8 cellular contexts compared by ENCODE assay signal in the genomic region with DNA sequence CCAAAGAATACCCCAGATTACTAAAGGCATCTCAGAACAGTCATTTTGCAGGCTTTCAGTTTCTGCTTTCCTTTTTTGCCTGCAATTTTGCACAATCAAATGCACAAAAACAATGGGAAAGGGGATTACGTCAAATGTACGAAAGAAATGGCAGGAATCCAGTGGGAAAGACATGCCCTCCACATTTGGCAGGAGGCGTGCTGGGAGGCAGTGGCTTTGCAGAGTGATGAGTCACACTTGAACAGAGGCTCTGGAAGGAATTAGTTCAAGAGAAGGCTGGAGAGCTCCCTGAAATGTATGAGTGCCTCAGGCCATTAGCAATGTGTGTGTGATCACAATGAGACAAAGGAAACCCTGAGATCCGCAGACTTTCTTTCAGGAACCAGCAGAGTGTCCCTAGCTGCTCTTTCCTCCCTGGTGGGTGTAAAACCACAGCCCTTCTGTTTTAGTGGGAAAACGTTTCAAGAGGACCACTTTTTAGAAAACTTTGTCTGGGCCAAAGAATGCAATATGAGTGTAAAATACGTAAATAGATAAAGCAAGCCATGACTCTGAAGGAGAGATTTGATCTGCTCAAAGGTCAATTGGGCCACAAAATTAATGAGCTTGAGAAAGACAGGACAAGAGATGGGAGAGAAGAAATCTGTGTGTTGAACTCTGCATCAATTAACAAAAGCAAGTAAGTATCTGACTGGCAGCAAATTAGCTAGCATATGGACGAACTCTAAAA.
DNase-seq lines count a peak whose midpoint lies in the region; ATAC-seq, FAIRE-seq and TF ChIP-seq lines count a peak whose summit lies in the region.

No MANE protein-coding gene starts in this region.

- no peak overlapping the region for H3K27ac Mint-ChIP-seq in naive thymus-derived CD8-positive, alpha-beta T cell
- no peak overlapping the region for H3K27ac Mint-ChIP-seq in activated CD4-positive, alpha-beta memory T cell treated with anti-CD3 and anti-CD28 coated beads, Interleukin-2, amount 10 ng/mL, durations not matched to agents 7 days and 5 days

- no peak for TF ChIP-seq RAD21 in GM12878 (IDR thresholded peaks at IDR 0.05; ENCODE audit: insufficient read depth, low read depth, low read length)

- no peak overlapping the region for H3K4me3 Mint-ChIP-seq in naive thymus-derived CD8-positive, alpha-beta T cell
- H3K4me3 Mint-ChIP-seq in activated CD4-positive, alpha-beta memory T cell treated with anti-CD3 and anti-CD28 coated beads, Interleukin-2, amount 10 ng/mL, durations not matched to agents 7 days and 5 days, result no peak overlapping the region

- no peaks in the 10 kb centered on the region for H4K20me1 ChIP-seq in GM12878 (ENCODE audit: control insufficient read depth, insufficient read depth)

- no peak for TF ChIP-seq EP300 in GM12878 (IDR thresholded peaks at IDR 0.05; ENCODE audit: borderline replicate concordance in 1 of 2, control insufficient read depth in 1 of 2, low read depth in 2 of 2, low read length in 2 of 2)

- no peaks in the 10 kb centered on the region for H3K9me3 ChIP-seq in GM12878 (replicated peaks; ENCODE audit: control insufficient read depth, insufficient read depth, low read length)

- intact Hi-C loops in GM12878 (cut with micrococcal nuclease; ENCODE audit: unreplicated experiment), result loop anchor here (5.0 kb wide), 1 partner anchor 71 kb away; no protein-coding TSS in a partner anchor

- H3K27me3 ChIP-seq in GM12878 (replicated peaks in 1 of 2; ENCODE audit: control insufficient read depth in 2 of 2, insufficient read depth in 2 of 2, low read length in 1 of 2), result no peaks in the 10 kb centered on the region

- no peak overlapping the region for H3K4me2 ChIP-seq in GM12878 (ENCODE audit: control insufficient read depth, insufficient read depth)

- peaks cover 0 to 11% (median 0%) of the 10 kb centered on the region in 9 donors for H3K9me3 Mint-ChIP-seq in naive thymus-derived CD8-positive, alpha-beta T cell
- no peaks in the 10 kb centered on the region for H3K9me3 Mint-ChIP-seq in activated CD4-positive, alpha-beta memory T cell treated with anti-CD3 and anti-CD28 coated beads, Interleukin-2, amount 10 ng/mL, durations not matched to agents 7 days and 5 days

- POLR2A ChIA-PET in GM12878 (lab: Charles Lee), result interaction anchor here (1.2 kb wide), 1 partner anchor 16 kb away, joined by 3 read pairs; no protein-coding TSS in a partner anchor
- POLR2A ChIA-PET in naive thymus-derived CD8-positive, alpha-beta T cell (lab: Charles Lee), result no interaction called here
- POLR2A ChIA-PET in activated CD4-positive, alpha-beta memory T cell treated with anti-CD3 and anti-CD28 coated beads, Interleukin-2, amount 10 ng/mL, durations not matched to agents 7 days and 5 days (lab: Charles Lee), result no interaction called here

- no peak for TF ChIP-seq CTCF in GM12878 (IDR thresholded peaks at IDR 0.05 in 2 of 3, conservative IDR thresholded peaks at IDR 0.05 in 1 of 3; ENCODE audit: control insufficient read depth in 2 of 3, extremely low read depth in 1 of 3, insufficient read depth in 1 of 3, low read depth in 3 of 3, low read length in 3 of 3)

- RAD21 ChIA-PET in GM12878 (lab: Charles Lee; ENCODE audit: unreplicated experiment), result interaction anchor here (1.0 to 2.4 kb wide), 2 partner anchors 297 kb away, joined by 3 to 10 read pairs; no protein-coding TSS in a partner anchor

- in situ Hi-C loops in Caki2 (cut with HindIII; ENCODE audit: low pct_unique_long_range_greater_than_20kb, low sequenced_read_pairs), result no loop called here
- in situ Hi-C loops in GM12878 (cut with MboI), result no loop called here

- no peak for TF ChIP-seq POLR2A in GM12878 (IDR thresholded peaks at IDR 0.05; ENCODE audit: low read depth, low read length)

- no peaks in the 10 kb centered on the region for H3K36me3 Mint-ChIP-seq in naive thymus-derived CD8-positive, alpha-beta T cell
- H3K36me3 Mint-ChIP-seq in activated CD4-positive, alpha-beta memory T cell treated with anti-CD3 and anti-CD28 coated beads, Interleukin-2, amount 10 ng/mL, durations not matched to agents 7 days and 5 days (ENCODE audit: low read depth), result no peaks in the 10 kb centered on the region

- peaks cover 0 to 8% (median 0%) of the 10 kb centered on the region in 4 donors for H3K4me1 Mint-ChIP-seq in naive thymus-derived CD8-positive, alpha-beta T cell
- H3K4me1 Mint-ChIP-seq in activated CD4-positive, alpha-beta memory T cell treated with anti-CD3 and anti-CD28 coated beads, Interleukin-2, amount 10 ng/mL, durations not matched to agents 7 days and 5 days, result no peaks in the 10 kb centered on the region

- BruUV-seq in GM12878 (replicated peaks; lab: Mats Ljungman, UMichigan), result no TSS peak

- no peak overlapping the region for H3K9ac ChIP-seq in GM12878 (ENCODE audit: control insufficient read depth, insufficient read depth, low read length)

- SMC1A ChIA-PET in GM12878 (lab: Charles Lee; ENCODE audit: uncharacterized antibody, unreplicated experiment), result interaction anchor here (0.9 to 2.1 kb wide), 6 partner anchors 8 to 319 kb away, joined by 4 to 9 read pairs (median 5); no protein-coding TSS in a partner anchor

- CTCF ChIA-PET in GM12878 (lab: Yijun Ruan, JAX), result interaction anchor here (1.1 to 1.8 kb wide), 5 partner anchors 50 to 472 kb away, joined by 3 to 6 read pairs (median 3); no protein-coding TSS in a partner anchor
- CTCF ChIA-PET in activated CD4-positive, alpha-beta memory T cell treated with anti-CD3 and anti-CD28 coated beads, Interleukin-2, amount 10 ng/mL, durations not matched to agents 7 days and 5 days (lab: Charles Lee), result no interaction called here

- H3K27me3 Mint-ChIP-seq in naive thymus-derived CD8-positive, alpha-beta T cell, result peaks cover 0 to 17% (median 3%) of the 10 kb centered on the region in 5 donors
- H3K27me3 Mint-ChIP-seq in activated CD4-positive, alpha-beta memory T cell treated with anti-CD3 and anti-CD28 coated beads, Interleukin-2, amount 10 ng/mL, durations not matched to agents 7 days and 5 days, result no peaks in the 10 kb centered on the region

- ATAC-seq in GM12878 (peak; percentile 56), HG03095 (IDR thresholded peaks at IDR 0.05; ENCODE audit: unreplicated experiment) (no peak)
- no peak for ATAC-seq in naive thymus-derived CD8-positive, alpha-beta T cell

- H3K27ac ChIP-seq in GM12878 (ENCODE audit: control insufficient read depth, insufficient read depth), result no peak overlapping the region

- DNase-seq in Caki2 (ENCODE audit: low read depth) (peak; percentile 95), NCI-H1436 treated with DMSO at 0.1 percent for 48 hours (lab: John Stamatoyannopoulos, UW) (peak; percentile 27), GM12878 (ENCODE audit: low read depth, low spot score) (no peak), hippocampal formation (lab: John Stamatoyannopoulos, UW) (peak; percentile 59 to 83), retina (peak; percentile 78)
- DNase-seq in naive thymus-derived CD8-positive, alpha-beta T cell, result no peak
- DNase-seq in activated CD4-positive, alpha-beta memory T cell treated with anti-CD3 and anti-CD28 coated beads, Interleukin-2, amount 10 ng/mL, durations not matched to agents 7 days and 5 days, result no peak

- WGBS in GM12878 (ENCODE audit: insufficient coverage, insufficient replicate concordance, low lambda C conversion rate, missing lambda C conversion rate), result 23% methylated on average over 7 of the region's 7 CpGs

- H3K4me1 ChIP-seq in GM12878 (ENCODE audit: control insufficient read depth, insufficient read depth, low read length), result no peaks in the 10 kb centered on the region

- no peak for FAIRE-seq in GM12878 (lab: Jason Lieb, UNC)

- no peak overlapping the region for H2AFZ ChIP-seq in GM12878 (ENCODE audit: control insufficient read depth, low read depth, low read length)

- no peaks in the 10 kb centered on the region for H3K79me2 ChIP-seq in GM12878 (ENCODE audit: control insufficient read depth, insufficient read depth, low read length)

- no peaks in the 10 kb centered on the region for H3K36me3 ChIP-seq in GM12878 (ENCODE audit: control insufficient read depth in 2 of 2, insufficient read depth in 2 of 2, low read length in 1 of 2)

- no peak overlapping the region for H3K4me3 ChIP-seq in GM12878

TF ChIP-seq in GM12878, 131 proteins besides CTCF, POLR2A, EP300 and RAD21:
- TF ChIP-seq EGR1 (IDR thresholded peaks at IDR 0.05; ENCODE audit: borderline replicate concordance in 1 of 2, low read depth in 2 of 2, low read length in 2 of 2) (no peak), YBX1 (IDR thresholded peaks at IDR 0.05) (no peak), IKZF2 (IDR thresholded peaks at IDR 0.05) (no peak), HCFC1 (IDR thresholded peaks at IDR 0.05; ENCODE audit: low read length) (no peak), SIX5 (IDR thresholded peaks at IDR 0.05; ENCODE audit: low read depth, low read length, severe bottlenecking) (no peak), CBFB (IDR thresholded peaks at IDR 0.05; ENCODE audit: low read depth) (no peak), NFYA (IDR thresholded peaks at IDR 0.05; ENCODE audit: borderline replicate concordance, low read depth, low read length) (no peak), EED (IDR thresholded peaks at IDR 0.05; ENCODE audit: low read depth) (peak; percentile 51; the same call in 1 of the 2 replicates)
- TF ChIP-seq, protein P1, sequence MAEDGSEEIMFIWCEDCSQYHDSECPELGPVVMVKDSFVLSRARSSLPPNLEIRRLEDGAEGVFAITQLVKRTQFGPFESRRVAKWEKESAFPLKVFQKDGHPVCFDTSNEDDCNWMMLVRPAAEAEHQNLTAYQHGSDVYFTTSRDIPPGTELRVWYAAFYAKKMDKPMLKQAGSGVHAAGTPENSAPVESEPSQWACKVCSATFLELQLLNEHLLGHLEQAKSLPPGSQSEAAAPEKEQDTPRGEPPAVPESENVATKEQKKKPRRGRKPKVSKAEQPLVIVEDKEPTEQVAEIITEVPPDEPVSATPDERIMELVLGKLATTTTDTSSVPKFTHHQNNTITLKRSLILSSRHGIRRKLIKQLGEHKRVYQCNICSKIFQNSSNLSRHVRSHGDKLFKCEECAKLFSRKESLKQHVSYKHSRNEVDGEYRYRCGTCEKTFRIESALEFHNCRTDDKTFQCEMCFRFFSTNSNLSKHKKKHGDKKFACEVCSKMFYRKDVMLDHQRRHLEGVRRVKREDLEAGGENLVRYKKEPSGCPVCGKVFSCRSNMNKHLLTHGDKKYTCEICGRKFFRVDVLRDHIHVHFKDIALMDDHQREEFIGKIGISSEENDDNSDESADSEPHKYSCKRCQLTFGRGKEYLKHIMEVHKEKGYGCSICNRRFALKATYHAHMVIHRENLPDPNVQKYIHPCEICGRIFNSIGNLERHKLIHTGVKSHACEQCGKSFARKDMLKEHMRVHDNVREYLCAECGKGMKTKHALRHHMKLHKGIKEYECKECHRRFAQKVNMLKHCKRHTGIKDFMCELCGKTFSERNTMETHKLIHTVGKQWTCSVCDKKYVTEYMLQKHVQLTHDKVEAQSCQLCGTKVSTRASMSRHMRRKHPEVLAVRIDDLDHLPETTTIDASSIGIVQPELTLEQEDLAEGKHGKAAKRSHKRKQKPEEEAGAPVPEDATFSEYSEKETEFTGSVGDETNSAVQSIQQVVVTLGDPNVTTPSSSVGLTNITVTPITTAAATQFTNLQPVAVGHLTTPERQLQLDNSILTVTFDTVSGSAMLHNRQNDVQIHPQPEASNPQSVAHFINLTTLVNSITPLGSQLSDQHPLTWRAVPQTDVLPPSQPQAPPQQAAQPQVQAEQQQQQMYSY (CRISPR knock-in tag; IDR thresholded peaks at IDR 0.05), result no peak
TF ChIP-seq in GM12878: peak in this region for 1.

Comparison
In these comparisons a context has a peak if more than half of its experiments do, and no peak if none do; other contexts are left out.
1. DNase-seq: peak in Caki2 (single experiment), NCI-H1436 treated with DMSO at 0.1 percent for 48 hours (single experiment), hippocampal formation (2 of 2) and retina (single experiment); none in GM12878 (single experiment), naive thymus-derived CD8-positive, alpha-beta T cell (0 of 10) and activated CD4-positive, alpha-beta memory T cell treated with anti-CD3 and anti-CD28 coated beads, Interleukin-2, amount 10 ng/mL, durations not matched to agents 7 days and 5 days (single experiment).